ENCODE assay signal across 8 cellular contexts in genomic region chr12:101877816-101878811, GRCh38. TPM values are rescaled to one million over a fixed set of nuclear protein-coding genes. Genes with fewer than 3 reads are reported as not detected.
DNase-seq lines count a peak whose midpoint lies in the region; ATAC-seq and TF ChIP-seq lines count a peak whose summit lies in the region.

No MANE protein-coding gene starts in this region.

- ATAC-seq in activated CD4-positive, alpha-beta T cell treated with anti-CD3 and anti-CD28 coated beads for 36 hours, result peak; percentile 15
- peak; percentile 20 for ATAC-seq in HG02571 (IDR thresholded peaks at IDR 0.05; ENCODE audit: unreplicated experiment)

- peak overlapping the region; percentile 95 for H3K27ac ChIP-seq in brain microvascular endothelial cell
- H3K27ac ChIP-seq in substantia nigra (ENCODE audit: low read depth, low read length, poor library complexity, severe bottlenecking), result peak overlapping the region; percentile 42

- no peaks in the 10 kb centered on the region for H3K27me3 ChIP-seq in brain microvascular endothelial cell (replicated peaks)

- in situ Hi-C loops in brain microvascular endothelial cell (cut with HindIII; ENCODE audit: low pct_ligation_motif_present, low sequenced_read_pairs), result no loop called here

- TF ChIP-seq CTCF in brain microvascular endothelial cell (IDR thresholded peaks at IDR 0.05; ENCODE audit: low read depth, low read length, missing control alignments), result no peak

- H3K9me3 Mint-ChIP-seq in activated CD4-positive, alpha-beta T cell treated with anti-CD3 and anti-CD28 coated beads for 36 hours (ENCODE audit: low read depth), result no peaks in the 10 kb centered on the region

- peak overlapping the region; percentile 85 for H3K4me3 ChIP-seq in brain microvascular endothelial cell (ENCODE audit: low read depth, low read length)

- DNase-seq in activated CD4-positive, alpha-beta T cell treated with anti-CD3 and anti-CD28 coated beads for 36 hours, result no peak
- no peak for DNase-seq in activated CD4-positive, alpha-beta T cell treated with anti-CD3 and anti-CD28 coated beads for 48 hours
- DNase-seq in NCI-H748 treated with DMSO at 0.1 percent for 48 hours (lab: John Stamatoyannopoulos, UW) (peak; percentile 14), brain microvascular endothelial cell (no peak), kidney tubule cell (ENCODE audit: low spot score) (peak; percentile 71), substantia nigra (lab: John Stamatoyannopoulos, UW) (peak in 10 of 49 donors; percentile 7 to 31 (median 22)), iPS-NIHi11 (ENCODE audit: low spot score) (no peak)

- intact Hi-C loops in activated CD4-positive, alpha-beta T cell treated with anti-CD3 and anti-CD28 coated beads for 36 hours (cut with DNase I, micrococcal nuclease), result loop anchor here (1.0 to 5.0 kb wide), 6 partner anchors 46 to 471 kb away; partner anchors contain the start of genes GNPTAB (in 2 of the 2), ARL1 (in 1 of the 2), CHPT1 (in 1 of the 2) and NUP37 (in 1 of the 2)

- peak overlapping the region; percentile 59 for H3K27ac Mint-ChIP-seq in activated CD4-positive, alpha-beta T cell treated with anti-CD3 and anti-CD28 coated beads for 36 hours

- H3K4me3 Mint-ChIP-seq in activated CD4-positive, alpha-beta T cell treated with anti-CD3 and anti-CD28 coated beads for 36 hours, result peak overlapping the region; percentile 75

- H3K36me3 Mint-ChIP-seq in activated CD4-positive, alpha-beta T cell treated with anti-CD3 and anti-CD28 coated beads for 36 hours (ENCODE audit: low read depth), result no peaks in the 10 kb centered on the region

- CTCF ChIA-PET in activated CD4-positive, alpha-beta T cell treated with anti-CD3 and anti-CD28 coated beads for 36 hours (lab: Charles Lee), result interaction anchor here (1.0 to 1.7 kb wide), 2 partner anchors 30 to 105 kb away, joined by 3 to 4 read pairs; no protein-coding TSS in a partner anchor

- peaks cover 6% of the 10 kb centered on the region for H3K4me1 Mint-ChIP-seq in activated CD4-positive, alpha-beta T cell treated with anti-CD3 and anti-CD28 coated beads for 36 hours

- POLR2A ChIA-PET in activated CD4-positive, alpha-beta T cell treated with anti-CD3 and anti-CD28 coated beads for 36 hours (lab: Charles Lee), result no interaction called here

- H3K27me3 Mint-ChIP-seq in activated CD4-positive, alpha-beta T cell treated with anti-CD3 and anti-CD28 coated beads for 36 hours, result peaks cover 3% of the 10 kb centered on the region

- H3K36me3 ChIP-seq in brain microvascular endothelial cell (replicated peaks), result peaks cover 5% of the 10 kb centered on the region

RNA-seq across cellular contexts. Expression of gene DRAM1, which starts 0.7 kb away (rescaled TPM):
- 1 to 10 TPM; 2.3 to 2.4 TPM for total RNA-seq in activated CD4-positive, alpha-beta T cell treated with anti-CD3 and anti-CD28 coated beads for 36 hours

RNA-seq across cellular contexts. Expression of gene GNPTAB, which starts 47.4 kb away (rescaled TPM):
- total RNA-seq in activated CD4-positive, alpha-beta T cell treated with anti-CD3 and anti-CD28 coated beads for 36 hours, result 10 to 100 TPM; 20.4 to 24.0 TPM

Comparison
In these comparisons a context has a peak if more than half of its experiments do, and no peak if none do; other contexts are left out.
1. DNase-seq: peak in NCI-H748 treated with DMSO at 0.1 percent for 48 hours (single experiment) and kidney tubule cell (single experiment); none in activated CD4-positive, alpha-beta T cell treated with anti-CD3 and anti-CD28 coated beads for 36 hours (single experiment), activated CD4-positive, alpha-beta T cell treated with anti-CD3 and anti-CD28 coated beads for 48 hours (single experiment), brain microvascular endothelial cell (single experiment) and iPS-NIHi11 (single experiment).